ENCODE assay signal across 1 cellular context in the genomic region with DNA sequence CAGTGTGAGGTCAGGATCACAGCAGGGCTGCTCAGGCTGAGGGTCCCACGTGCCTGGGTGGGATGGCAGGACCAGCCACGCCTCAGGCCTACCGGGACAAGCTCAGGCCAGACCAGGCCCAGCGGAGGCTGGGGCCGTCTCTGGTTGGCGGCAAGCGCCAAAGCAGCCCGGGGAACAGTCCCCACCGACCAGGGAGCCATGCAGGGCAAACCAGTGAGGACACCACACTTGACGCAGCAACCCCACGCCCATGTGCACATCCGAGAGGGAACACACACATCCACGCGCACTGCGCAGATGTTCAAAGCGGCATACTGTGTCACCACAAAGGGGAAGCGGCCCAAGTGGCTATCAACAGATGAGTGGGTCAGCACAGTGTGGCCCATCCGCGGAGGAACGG.
TF ChIP-seq lines count a peak whose summit lies in the region.

No MANE protein-coding gene starts in this region.

TF ChIP-seq in HepG2, 621 proteins besides CTCF, POLR2A, EP300 and RAD21:
- peak; percentile 80 for TF ChIP-seq AGO2 (optimal IDR thresholded peaks at IDR 0.05; ENCODE audit: low read depth, low read length)
- TF ChIP-seq KAT7 (CRISPR knock-in tag; IDR thresholded peaks at IDR 0.05; ENCODE audit: borderline replicate concordance): no peak
- TF ChIP-seq, protein P1, sequence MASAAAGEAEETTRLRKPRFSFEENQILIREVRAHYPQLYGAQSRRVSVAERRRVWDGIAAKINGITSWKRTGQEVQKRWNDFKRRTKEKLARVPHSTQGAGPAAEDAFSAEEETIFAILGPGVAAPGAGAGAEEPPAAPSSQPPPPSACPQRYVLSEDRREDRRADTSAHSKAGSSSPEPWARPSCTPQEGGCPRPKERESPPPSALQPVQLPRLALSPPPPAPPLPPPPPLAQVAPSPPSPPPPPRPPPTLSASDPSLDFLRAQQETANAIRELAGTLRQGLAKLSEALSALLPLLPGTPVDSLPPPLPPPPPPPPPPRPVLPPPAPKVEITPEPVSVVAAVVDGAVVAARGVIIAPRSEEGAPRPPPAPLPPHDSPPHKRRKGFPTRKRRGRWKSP (CRISPR knock-in tag; IDR thresholded peaks at IDR 0.05): no peak
- no peak for TF ChIP-seq NFATC3 (CRISPR knock-in tag; IDR thresholded peaks at IDR 0.05)
TF ChIP-seq in HepG2: peak in this region for 1.
